ENCODE assay signal across 15 cellular contexts in the genomic region with DNA sequence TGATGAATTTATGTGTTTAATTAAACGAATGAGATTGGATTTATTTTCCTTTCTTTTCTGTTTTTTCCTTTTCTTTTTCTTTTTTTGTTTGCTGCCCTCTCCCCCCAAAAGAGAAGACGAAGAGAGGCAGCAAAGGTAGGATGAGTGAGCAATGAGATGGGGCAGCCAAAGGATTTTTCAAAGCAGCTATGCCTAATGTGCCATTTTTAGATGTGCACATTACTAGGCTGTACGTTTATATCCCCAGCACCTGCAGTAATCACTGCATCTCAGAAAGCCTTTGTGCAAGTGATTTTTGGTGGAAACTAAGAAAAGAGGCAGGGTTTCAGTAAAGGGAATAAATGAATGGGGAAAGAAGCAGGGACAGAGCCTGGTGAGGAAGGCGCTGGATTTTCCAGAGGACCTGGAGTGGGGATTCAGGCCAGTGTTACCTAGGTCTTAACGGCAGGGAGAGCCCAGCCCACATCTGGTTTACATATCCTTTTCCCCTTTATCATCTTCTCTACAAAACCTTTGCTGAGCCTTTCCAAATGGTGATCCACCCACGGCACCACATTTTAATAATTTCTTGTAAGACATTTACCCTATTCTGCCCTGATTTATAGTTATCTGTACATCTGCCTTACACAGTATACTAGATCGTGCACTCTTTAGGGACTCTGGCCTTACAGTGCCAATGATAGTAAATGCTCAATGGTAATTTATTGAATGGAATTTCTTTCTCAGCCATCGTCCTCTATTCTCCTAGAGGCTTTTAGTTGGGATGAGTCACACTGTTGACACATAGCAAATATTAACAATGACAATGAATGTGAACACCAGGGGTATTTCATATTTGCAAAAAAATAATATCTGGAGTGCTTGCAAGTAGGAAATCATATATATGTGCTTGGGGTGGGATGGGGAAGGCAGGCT. TPM values are rescaled to one million over a fixed set of nuclear protein-coding genes. Genes with fewer than 3 reads are reported as not detected.
DNase-seq lines count a peak whose midpoint lies in the region; ATAC-seq, FAIRE-seq and TF ChIP-seq lines count a peak whose summit lies in the region.
"Had no signal": no experiment of that assay in that cellular context is flagged by ENCODE, and none has a peak within 500 bp of the region (broad histone marks: within the 10 kb centered on the region; RNA-seq: fewer than 3 reads in every experiment).

No MANE protein-coding gene starts in this region.

- no peaks in the 10 kb centered on the region for H3K9me3 Mint-ChIP-seq in activated T-cell treated with anti-CD3 and anti-CD28 coated beads, Interleukin-2, amount 50 U/mL, for 4 hours
- H3K9me3 Mint-ChIP-seq: activated B cell treated with CpG ODN at 0.5 μM for 24 hours had no signal

- intact Hi-C loops in HepG2 (cut with micrococcal nuclease; ENCODE audit: unreplicated experiment): no loop called here

- no peak overlapping the region for H3K27ac ChIP-seq in HepG2 (ENCODE audit: extremely low read length, insufficient read depth, low read length)
- H3K27ac ChIP-seq: C4-2B, suprapubic skin had no signal

- POLR2A ChIA-PET in HepG2 (lab: Yijun Ruan, JAX): no interaction called here

- BruUV-seq in HepG2 (replicated peaks; lab: Mats Ljungman, UMichigan): no TSS peak

- peaks cover 6% of the 10 kb centered on the region for H3K4me1 Mint-ChIP-seq in activated T-cell treated with anti-CD3 and anti-CD28 coated beads, Interleukin-2, amount 50 U/mL, for 4 hours (ENCODE audit: low read depth)
- H3K4me1 Mint-ChIP-seq: activated B cell treated with CpG ODN at 0.5 μM for 24 hours had no signal

- peak overlapping the region; percentile 14; the same call in 1 of the 2 replicates for H3K4me2 ChIP-seq in HepG2 (ENCODE audit: low read depth, low read length)

- WGBS in HepG2 (ENCODE audit: low lambda C conversion rate): 37% methylated on average over 8 of the region's 8 CpGs

- no peak overlapping the region for H3K9ac ChIP-seq in adipocyte (ENCODE audit: low read length)
- no peak overlapping the region for H3K9ac ChIP-seq in HepG2 (ENCODE audit: insufficient read depth, low read depth, low read length)

- no peak overlapping the region for H3K4me3 Mint-ChIP-seq in activated T-cell treated with anti-CD3 and anti-CD28 coated beads, Interleukin-2, amount 50 U/mL, for 4 hours
- H3K4me3 Mint-ChIP-seq: activated B cell treated with CpG ODN at 0.5 μM for 24 hours had no signal

- ATAC-seq in HepG2: peak; percentile 58
- no peak for ATAC-seq in HG03354 (IDR thresholded peaks at IDR 0.05; ENCODE audit: poor library complexity, severe bottlenecking, unreplicated experiment)
- ATAC-seq in activated T-cell treated with anti-CD3 and anti-CD28 coated beads, Interleukin-2, amount 50 U/mL, for 4 hours: no peak
- ATAC-seq: heart right ventricle had no signal

- H3K36me3 ChIP-seq in adipocyte (ENCODE audit: control insufficient read depth, insufficient read depth, low read length, severe bottlenecking) (no peaks in the 10 kb centered on the region), HepG2 (replicated peaks in 1 of 2; ENCODE audit: control insufficient read depth in 1 of 2, insufficient read depth in 2 of 2, low read length in 2 of 2) (no peaks in the 10 kb centered on the region)
- H3K36me3 ChIP-seq: heart right ventricle, suprapubic skin had no signal

- CTCF ChIA-PET in HepG2 (lab: Yijun Ruan, JAX; ENCODE audit: low intra/inter-chr PET ratio, low total read pairs): no interaction called here

- TF ChIP-seq CTCF in LNCaP clone FGC (IDR thresholded peaks at IDR 0.05; ENCODE audit: control insufficient read depth, extremely low read depth, insufficient read depth): no peak
- no peak for TF ChIP-seq CTCF in HepG2 (CRISPR knock-in tag; IDR thresholded peaks at IDR 0.05)

- no peak for FAIRE-seq in HepG2 (lab: Jason Lieb, UNC)
- FAIRE-seq: endometrium, GM12892 had no signal

- no peak for TF ChIP-seq RAD21 in HepG2 (CRISPR knock-in tag; IDR thresholded peaks at IDR 0.05)

- H3K4me1 ChIP-seq in adipocyte (ENCODE audit: control insufficient read depth, insufficient read depth, low read length) (peaks cover 26% of the 10 kb centered on the region), HepG2 (ENCODE audit: insufficient read depth, low read length) (peaks cover 52% of the 10 kb centered on the region)

- in situ Hi-C loops in HepG2 (cut with HindIII; ENCODE audit: extremely low pct_ligation_motif_present, low pct_unique_long_range_greater_than_20kb): no loop called here

- TF ChIP-seq POLR2A in HepG2 (IDR thresholded peaks at IDR 0.05; ENCODE audit: insufficient read depth in 1 of 2, low read depth in 2 of 2, low read length in 2 of 2): no peak

- no peaks in the 10 kb centered on the region for H3K36me3 Mint-ChIP-seq in activated T-cell treated with anti-CD3 and anti-CD28 coated beads, Interleukin-2, amount 50 U/mL, for 4 hours (ENCODE audit: insufficient read depth)

- DNase-seq in DMS53 treated with DMSO at 0.1 percent for 48 hours (lab: John Stamatoyannopoulos, UW; ENCODE audit: unreplicated experiment) (peak; percentile 91), LNCaP clone FGC (ENCODE audit: low read depth) (peak; percentile 76), adipocyte (ENCODE audit: low read depth) (peak; percentile 17), HepG2 (ENCODE audit: low spot score) (peak; percentile 74), UCSD-AML1 (lab: John Stamatoyannopoulos, UW; ENCODE audit: unreplicated experiment) (no peak)
- DNase-seq in activated T-cell treated with anti-CD3 and anti-CD28 coated beads, Interleukin-2, amount 50 U/mL, for 4 hours: no peak
- DNase-seq: activated B cell treated with CpG ODN at 0.5 μM for 24 hours; activated naive CD4-positive, alpha-beta T cell treated with anti-CD3 and anti-CD28 coated beads, Interleukin-2, amount 50 U/mL, for 16 hours; heart right ventricle; kidney glomerular epithelial cell had no signal

- H2AFZ ChIP-seq in HepG2 (ENCODE audit: low read length): no peak overlapping the region

- H3K79me2 ChIP-seq in HepG2 (ENCODE audit: insufficient read depth, low read length): no peaks in the 10 kb centered on the region

- no peaks in the 10 kb centered on the region for H3K9me3 ChIP-seq in adipocyte (ENCODE audit: control insufficient read depth, low read length)
- H3K9me3 ChIP-seq in HepG2 (ENCODE audit: low read length): no peaks in the 10 kb centered on the region
- H3K9me3 ChIP-seq: heart right ventricle, suprapubic skin had no signal

- H3K4me3 ChIP-seq in LNCaP clone FGC (ENCODE audit: low read depth, low read length) (no peak overlapping the region), adipocyte (ENCODE audit: low read length) (no peak overlapping the region), HepG2 (replicated peaks in 1 of 3; ENCODE audit: insufficient read depth in 1 of 3, low read depth in 2 of 3, low read length in 3 of 3) (no peak overlapping the region)
- H3K4me3 ChIP-seq: heart right ventricle, suprapubic skin had no signal

- no peaks in the 10 kb centered on the region for H3K27me3 Mint-ChIP-seq in activated T-cell treated with anti-CD3 and anti-CD28 coated beads, Interleukin-2, amount 50 U/mL, for 4 hours (ENCODE audit: low read depth)
- H3K27me3 Mint-ChIP-seq: activated B cell treated with CpG ODN at 0.5 μM for 24 hours had no signal

- no peaks in the 10 kb centered on the region for H4K20me1 ChIP-seq in HepG2 (ENCODE audit: insufficient read depth, low read length)

- no peaks in the 10 kb centered on the region for H3K27me3 ChIP-seq in adipocyte (replicated peaks; ENCODE audit: control insufficient read depth, insufficient read depth, low read length)
- no peaks in the 10 kb centered on the region for H3K27me3 ChIP-seq in HepG2 (ENCODE audit: control insufficient read depth in 1 of 2, insufficient read depth in 2 of 2, low read length in 2 of 2)
- H3K27me3 ChIP-seq: heart right ventricle, suprapubic skin had no signal

- TF ChIP-seq EP300 in HepG2 (IDR thresholded peaks at IDR 0.05; ENCODE audit: low read depth in 2 of 2, low read length in 2 of 2): peak in 1 of 2 experiments; percentile 37; a peak in 1 of 4 replicates
- TF ChIP-seq EP300 in HepG2 (CRISPR knock-in tag; IDR thresholded peaks at IDR 0.05; ENCODE audit: borderline replicate concordance): no peak

TF ChIP-seq in HepG2, 621 proteins besides CTCF, POLR2A, EP300 and RAD21 (continues in another document):
- TF ChIP-seq, protein P1, sequence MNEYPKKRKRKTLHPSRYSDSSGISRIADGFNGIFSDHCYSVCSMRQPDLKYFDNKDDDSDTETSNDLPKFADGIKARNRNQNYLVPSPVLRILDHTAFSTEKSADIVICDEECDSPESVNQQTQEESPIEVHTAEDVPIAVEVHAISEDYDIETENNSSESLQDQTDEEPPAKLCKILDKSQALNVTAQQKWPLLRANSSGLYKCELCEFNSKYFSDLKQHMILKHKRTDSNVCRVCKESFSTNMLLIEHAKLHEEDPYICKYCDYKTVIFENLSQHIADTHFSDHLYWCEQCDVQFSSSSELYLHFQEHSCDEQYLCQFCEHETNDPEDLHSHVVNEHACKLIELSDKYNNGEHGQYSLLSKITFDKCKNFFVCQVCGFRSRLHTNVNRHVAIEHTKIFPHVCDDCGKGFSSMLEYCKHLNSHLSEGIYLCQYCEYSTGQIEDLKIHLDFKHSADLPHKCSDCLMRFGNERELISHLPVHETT (CRISPR knock-in tag; conservative IDR thresholded peaks at IDR 0.05): no peak

RNA-seq across cellular contexts. Expression of a gene that starts 38.3 kb away (rescaled TPM):
- 16.3 and 20.7 TPM in 2 replicates for total RNA-seq in HepG2 (2016; rRNA removed; fragmentation: Illumina TruSeq; extraction: Trizol)
- 21.4 and 22.2 TPM in 2 replicates for total RNA-seq in HepG2 (2016; cell fraction: cytosol; rRNA removed; fragmentation: Illumina TruSeq; extraction: Trizol; ENCODE audit: low read depth)
- 15.7 and 19.7 TPM in 2 replicates for total RNA-seq in HepG2 (2016; cell fraction: insoluble cytoplasmic fraction; rRNA removed; fragmentation: Illumina TruSeq; extraction: Trizol)
- 19.8 and 25.4 TPM in 2 replicates for total RNA-seq in HepG2 (2016; cell fraction: membrane; rRNA removed; fragmentation: Illumina TruSeq; extraction: Trizol)
- total RNA-seq in HepG2 (2016; cell fraction: nucleus; rRNA removed; fragmentation: Illumina TruSeq; extraction: Trizol): 49.6 and 54.8 TPM in 2 replicates
- 39.5 and 40.2 TPM in 2 replicates for polyA plus RNA-seq in HepG2 (2011; rRNA removed)
- polyA plus RNA-seq in HepG2 (2011; cell fraction: cytosol; rRNA removed): 18.2 and 19.6 TPM in 2 replicates
- polyA plus RNA-seq in HepG2 (2011; cell fraction: nucleus; rRNA removed): 69.8 and 87.7 TPM in 2 replicates
- polyA plus RNA-seq in HepG2 (2012): 20.4 and 28.6 TPM in 2 replicates
- polyA plus RNA-seq in HepG2 (2016; cell fraction: cytosol; fragmentation: Illumina TruSeq; extraction: Trizol; ENCODE audit: low read depth): 2.6 and 3.3 TPM in 2 replicates
- 12.1 and 12.2 TPM in 2 replicates for polyA plus RNA-seq in HepG2 (2016; cell fraction: insoluble cytoplasmic fraction; fragmentation: Illumina TruSeq; extraction: Trizol; ENCODE audit: low read depth)
- 4.0 and 4.1 TPM in 2 replicates for polyA plus RNA-seq in HepG2 (2016; cell fraction: membrane; fragmentation: Illumina TruSeq; extraction: Trizol; ENCODE audit: low read depth)
- polyA plus RNA-seq in HepG2 (2016; cell fraction: nucleus; fragmentation: Illumina TruSeq; extraction: Trizol; ENCODE audit: insufficient read depth, low read depth): 18.8 TPM in 2 replicates
- polyA minus RNA-seq in HepG2 (2011; rRNA and poly(A)+ RNA removed; ENCODE audit: low replicate concordance): 13.4 and 120 TPM in 2 replicates
- polyA minus RNA-seq in HepG2 (2011; cell fraction: cytosol; rRNA and poly(A)+ RNA removed): 36.1 and 49.7 TPM in 2 replicates
- 200 and 217 TPM in 2 replicates for polyA minus RNA-seq in HepG2 (2011; cell fraction: nucleus; rRNA and poly(A)+ RNA removed)
- total RNA-seq in activated T-cell treated with anti-CD3 and anti-CD28 coated beads, Interleukin-2, amount 50 U/mL, for 4 hours: 10 to 100 TPM; 39.5 to 63.8 (median 45.1) TPM

Comparison
In these comparisons a context has a peak if more than half of its experiments do, and no peak if none do; other contexts are left out.
1. DNase-seq: peak in DMS53 treated with DMSO at 0.1 percent for 48 hours (single experiment), LNCaP clone FGC (single experiment), adipocyte (single experiment) and HepG2 (single experiment); none in UCSD-AML1 (single experiment) and activated T-cell treated with anti-CD3 and anti-CD28 coated beads, Interleukin-2, amount 50 U/mL, for 4 hours (single experiment).